1 cellular context compared by ENCODE assay signal in genomic region chr6:28443112-28443773, GRCh38.
TF ChIP-seq lines count a peak whose summit lies in the region.

ZSCAN23 (minus strand) TSS chr6:28443491; CDS start chr6:28436266, 7,225 bp downstream.

TF ChIP-seq in GM12878, 131 proteins besides CTCF, POLR2A, EP300 and RAD21 (continued from another document and continues in another):
- no peak for TF ChIP-seq TBL1XR1 (IDR thresholded peaks at IDR 0.05; ENCODE audit: low read depth, low read length)
- no peak for TF ChIP-seq SMC3 (IDR thresholded peaks at IDR 0.05; ENCODE audit: borderline replicate concordance, low read length)
- TF ChIP-seq TAF1 (IDR thresholded peaks at IDR 0.05; ENCODE audit: borderline replicate concordance, low read depth, low read length): peak; percentile 66
- peak; percentile 50; the same call in 1 of the 3 replicates for TF ChIP-seq POU2F2 (IDR thresholded peaks at IDR 0.05; ENCODE audit: borderline replicate concordance, low read depth, low read length)
- TF ChIP-seq HSF1 (IDR thresholded peaks at IDR 0.05; ENCODE audit: low read depth, low read length): no peak
- TF ChIP-seq ZBTB33 (IDR thresholded peaks at IDR 0.05): no peak
- TF ChIP-seq NR2C1 (IDR thresholded peaks at IDR 0.05): no peak
- TF ChIP-seq PKNOX1 (IDR thresholded peaks at IDR 0.05): peak; percentile 31; the same call in 1 of the 2 replicates
- TF ChIP-seq ZBTB11 (CRISPR knock-in tag; IDR thresholded peaks at IDR 0.05): no peak; the same call in 1 of the 2 replicates
- TF ChIP-seq LARP7 (IDR thresholded peaks at IDR 0.05): no peak
- peak; percentile 41; the same call in 1 of the 2 replicates for TF ChIP-seq NBN (IDR thresholded peaks at IDR 0.05)
- TF ChIP-seq CHD4 (IDR thresholded peaks at IDR 0.05): no peak
- no peak for TF ChIP-seq BCL3 (IDR thresholded peaks at IDR 0.05; ENCODE audit: borderline replicate concordance, insufficient read depth, low read depth, low read length, poor library complexity, severe bottlenecking)
- TF ChIP-seq RUNX3 (IDR thresholded peaks at IDR 0.05; ENCODE audit: low read length): peak; percentile 80
- no peak for TF ChIP-seq NRF1 (conservative IDR thresholded peaks at IDR 0.05; ENCODE audit: low read depth, low read length)
- no peak for TF ChIP-seq SRF (IDR thresholded peaks at IDR 0.05; ENCODE audit: low read depth in 2 of 2, low read length in 2 of 2)
- TF ChIP-seq CREM (IDR thresholded peaks at IDR 0.05; ENCODE audit: low read depth): peak; percentile 89
- no peak; the same call in 1 of the 2 replicates for TF ChIP-seq SMAD5 (IDR thresholded peaks at IDR 0.05; ENCODE audit: low read depth)
- no peak for TF ChIP-seq NFXL1 (IDR thresholded peaks at IDR 0.05; ENCODE audit: borderline replicate concordance)
- TF ChIP-seq SMARCA5 (IDR thresholded peaks at IDR 0.05): no peak
- TF ChIP-seq FOXK2 (IDR thresholded peaks at IDR 0.05): no peak
- TF ChIP-seq STAT3 (IDR thresholded peaks at IDR 0.05; ENCODE audit: low read depth, low read length): no peak
- no peak for TF ChIP-seq SUPT20H (IDR thresholded peaks at IDR 0.05; ENCODE audit: borderline replicate concordance, control insufficient read depth, low read depth, low read length)
- no peak for TF ChIP-seq NKRF (conservative IDR thresholded peaks at IDR 0.05)
- TF ChIP-seq RCOR1 (conservative IDR thresholded peaks at IDR 0.05; ENCODE audit: low read depth, low read length): no peak
- TF ChIP-seq EED (IDR thresholded peaks at IDR 0.05; ENCODE audit: low read depth): peak; percentile 43; the same call in 1 of the 2 replicates
- TF ChIP-seq NFYA (IDR thresholded peaks at IDR 0.05; ENCODE audit: borderline replicate concordance, low read depth, low read length): no peak
- no peak for TF ChIP-seq E2F4 (IDR thresholded peaks at IDR 0.05; ENCODE audit: low read depth, low read length)
- TF ChIP-seq MEF2A (IDR thresholded peaks at IDR 0.05; ENCODE audit: insufficient read depth, low read depth, low read length): no peak
- no peak for TF ChIP-seq HDAC2 (IDR thresholded peaks at IDR 0.05)
- no peak for TF ChIP-seq ELK1 (IDR thresholded peaks at IDR 0.05; ENCODE audit: low read depth, low read length)
- no peak for TF ChIP-seq SKIL (IDR thresholded peaks at IDR 0.05; ENCODE audit: low read depth, poor library complexity, severe bottlenecking)
- no peak for TF ChIP-seq FOS (IDR thresholded peaks at IDR 0.05; ENCODE audit: borderline replicate concordance, extremely low read depth, insufficient read length)
- peak; percentile 51; the same call in 1 of the 2 replicates for TF ChIP-seq CBFB (IDR thresholded peaks at IDR 0.05; ENCODE audit: low read depth)
- no peak for TF ChIP-seq ATF7 (IDR thresholded peaks at IDR 0.05; ENCODE audit: low read depth)
- TF ChIP-seq ZSCAN29 (IDR thresholded peaks at IDR 0.05): no peak
- peak; percentile 38; a peak in 2 of 4 replicates for TF ChIP-seq IKZF2 (IDR thresholded peaks at IDR 0.05)
- TF ChIP-seq RAD51 (IDR thresholded peaks at IDR 0.05): no peak
- peak; percentile 48; the same call in 1 of the 2 replicates for TF ChIP-seq IKZF1 (conservative IDR thresholded peaks at IDR 0.05)
- TF ChIP-seq ZBTB40 (IDR thresholded peaks at IDR 0.05; ENCODE audit: borderline replicate concordance): peak; percentile 86
